18 cellular contexts compared by ENCODE assay signal in genomic region chr3:197292083-197293042, GRCh38. TPM values are rescaled to one million over a fixed set of nuclear protein-coding genes. Genes with fewer than 3 reads are reported as not detected.
A peak's percentile ranks its signal among the peaks of the same experiment; 100 is the strongest.
DNase-seq lines count a peak whose midpoint lies in the region; ATAC-seq, FAIRE-seq and TF ChIP-seq lines count a peak whose summit lies in the region.
"Had no signal": no experiment of that assay in that cellular context is flagged by ENCODE, and none has a peak within 500 bp of the region (broad histone marks: within the 10 kb centered on the region; RNA-seq: fewer than 3 reads in every experiment).

No MANE protein-coding gene starts in this region.

- BruUV-seq in MCF 10A (replicated peaks; lab: Mats Ljungman, UMichigan), result no TSS peak
- no TSS peak for BruUV-seq in GM12878 (replicated peaks; lab: Mats Ljungman, UMichigan)

- H3K79me2 ChIP-seq in GM12878 (ENCODE audit: control insufficient read depth, insufficient read depth, low read length), result peaks cover 64% of the 10 kb centered on the region
- H3K79me2 ChIP-seq in keratinocyte (ENCODE audit: control insufficient read depth, insufficient read depth, low read length), result peaks cover 96% of the 10 kb centered on the region

- no peaks in the 10 kb centered on the region for H3K9me3 ChIP-seq in breast epithelium
- no peaks in the 10 kb centered on the region for H3K9me3 ChIP-seq in GM12878 (replicated peaks; ENCODE audit: control insufficient read depth, insufficient read depth, low read length)
- H3K9me3 ChIP-seq in keratinocyte (ENCODE audit: control insufficient read depth, low read depth, low read length), result no peaks in the 10 kb centered on the region
- no peaks in the 10 kb centered on the region for H3K9me3 ChIP-seq in vagina
- H3K9me3 ChIP-seq: gastroesophageal sphincter had no signal

- H3K27me3 Mint-ChIP-seq in MCF 10A (ENCODE audit: insufficient read depth, unreplicated experiment), result no peaks in the 10 kb centered on the region
- H3K27me3 Mint-ChIP-seq: activated B cell treated with CpG ODN at 0.5 μM for 24 hours; activated naive CD4-positive, alpha-beta T cell treated with anti-CD3 and anti-CD28 coated beads, Interleukin-2, amount 50 U/mL, for 24 hours; IgD-negative memory B cell had no signal

- peaks cover 0 to 12% of the 10 kb centered on the region in 2 donors for H3K4me1 ChIP-seq in breast epithelium
- peaks cover 20% of the 10 kb centered on the region for H3K4me1 ChIP-seq in GM12878 (ENCODE audit: control insufficient read depth, insufficient read depth, low read length)
- H3K4me1 ChIP-seq in keratinocyte (ENCODE audit: control insufficient read depth, extremely low read depth, insufficient read depth, low read length), result peaks cover 48% of the 10 kb centered on the region
- H3K4me1 ChIP-seq in vagina, result peaks cover 37% of the 10 kb centered on the region

- no peak overlapping the region for H3K27ac Mint-ChIP-seq in MCF 10A (ENCODE audit: low read depth, unreplicated experiment)
- H3K27ac Mint-ChIP-seq: activated B cell treated with CpG ODN at 0.5 μM for 24 hours; activated naive CD4-positive, alpha-beta T cell treated with anti-CD3 and anti-CD28 coated beads, Interleukin-2, amount 50 U/mL, for 24 hours had no signal

- H3K27ac ChIP-seq in breast epithelium, result no peak overlapping the region
- peak overlapping the region; percentile 11; the same call in 1 of the 2 replicates for H3K27ac ChIP-seq in GM12878 (ENCODE audit: control insufficient read depth, insufficient read depth)
- no peak overlapping the region for H3K27ac ChIP-seq in keratinocyte (ENCODE audit: control insufficient read depth, insufficient read depth, low read length)
- H3K27ac ChIP-seq in vagina, result peak overlapping the region; percentile 39
- H3K27ac ChIP-seq: gastroesophageal sphincter had no signal

- H3K36me3 ChIP-seq in breast epithelium, result no peaks in the 10 kb centered on the region
- peaks cover 0 to 11% of the 10 kb centered on the region in 2 experiments; a peak in 1 of 4 replicates for H3K36me3 ChIP-seq in GM12878 (ENCODE audit: control insufficient read depth in 2 of 2, insufficient read depth in 2 of 2, low read length in 1 of 2)
- H3K36me3 ChIP-seq in keratinocyte (ENCODE audit: control insufficient read depth in 2 of 2, extremely low read depth in 1 of 2, insufficient read depth in 2 of 2, low read length in 2 of 2), result peaks cover 3 to 29% of the 10 kb centered on the region in 2 experiments
- H3K36me3 ChIP-seq in vagina, result peaks cover 0 to 13% of the 10 kb centered on the region in 2 donors
- H3K36me3 ChIP-seq in H7 (replicated peaks; ENCODE audit: control insufficient read depth, insufficient read depth, low read length), result peaks cover 3% of the 10 kb centered on the region

- dilution Hi-C loops in keratinocyte (cut with MboI; ENCODE audit: extremely low pct_ligation_motif_present, low sequenced_read_pairs), result no loop called here

- H3K4me2 ChIP-seq in GM12878 (ENCODE audit: control insufficient read depth, insufficient read depth), result peak overlapping the region; percentile 59
- peak overlapping the region; percentile 77 for H3K4me2 ChIP-seq in keratinocyte (ENCODE audit: control insufficient read depth, extremely low read depth, insufficient read depth, low read depth, low read length)

- peaks cover 29% of the 10 kb centered on the region for H3K4me1 Mint-ChIP-seq in MCF 10A (ENCODE audit: insufficient read depth, unreplicated experiment)

- DNase-seq in MCF 10A (ENCODE audit: unreplicated experiment) (peak; percentile 37), breast epithelium (ENCODE audit: low spot score in 2 of 2) (no peak), GM12878 (ENCODE audit: low read depth, low spot score) (no peak), keratinocyte (ENCODE audit: low read depth, low spot score) (no peak), vagina (ENCODE audit: extremely low spot score in 2 of 2) (no peak), H7 (no peak), NCI-H1048 (lab: John Stamatoyannopoulos, UW) (no peak), NCI-H1694 treated with DMSO at 0.1 percent for 48 hours (lab: John Stamatoyannopoulos, UW) (no peak)
- DNase-seq: activated B cell treated with CpG ODN at 0.5 μM for 24 hours; central memory CD4-positive, alpha-beta T cell; NCI-H1092 treated with DMSO at 0.1 percent for 48 hours; NCI-H82; nephron progenitor cell had no signal

- TF ChIP-seq CTCF in MCF 10A (IDR thresholded peaks at IDR 0.05; ENCODE audit: unreplicated experiment), result no peak
- no peak for TF ChIP-seq CTCF in breast epithelium (IDR thresholded peaks at IDR 0.05)
- TF ChIP-seq CTCF in GM12878 (IDR thresholded peaks at IDR 0.05 in 2 of 3, conservative IDR thresholded peaks at IDR 0.05 in 1 of 3; ENCODE audit: control insufficient read depth in 2 of 3, extremely low read depth in 1 of 3, insufficient read depth in 1 of 3, low read depth in 3 of 3, low read length in 3 of 3), result no peak
- no peak for TF ChIP-seq CTCF in keratinocyte (optimal IDR thresholded peaks at IDR 0.05 in 1 of 3, IDR thresholded peaks at IDR 0.05 in 1 of 3, conservative IDR thresholded peaks at IDR 0.05 in 1 of 3; ENCODE audit: extremely low read depth in 1 of 3, insufficient read depth in 2 of 3, low read length in 3 of 3)
- no peak for TF ChIP-seq CTCF in vagina (IDR thresholded peaks at IDR 0.05)

- intact Hi-C loops in MCF 10A (cut with micrococcal nuclease) (no loop called here), breast epithelium (cut with DNase I; ENCODE audit: low total_unique reads) (no loop called here), GM12878 (cut with micrococcal nuclease; ENCODE audit: unreplicated experiment) (loop anchor here (10.0 kb wide), 1 partner anchor 162 kb away; no protein-coding TSS in a partner anchor), vagina (cut with DNase I) (no loop called here)

- H3K4me3 ChIP-seq in breast epithelium (no peak overlapping the region), GM12878 (no peak overlapping the region), keratinocyte (ENCODE audit: control insufficient read depth in 2 of 3, extremely low read depth in 1 of 3, insufficient read depth in 2 of 3, low read depth in 1 of 3, low read length in 3 of 3) (peak overlapping the region in 2 of 3 experiments; percentile 11 to 51), vagina (no peak overlapping the region), H7 (ENCODE audit: insufficient read depth, low read depth, low read length) (no peak overlapping the region)
- H3K4me3 ChIP-seq: gastroesophageal sphincter, lung had no signal

- no peak for TF ChIP-seq POLR2A in breast epithelium (IDR thresholded peaks at IDR 0.05)
- TF ChIP-seq POLR2A in GM12878 (IDR thresholded peaks at IDR 0.05; ENCODE audit: low read depth, low read length), result no peak
- no peak for TF ChIP-seq POLR2A in vagina (IDR thresholded peaks at IDR 0.05)

- no peak for TF ChIP-seq EP300 in GM12878 (IDR thresholded peaks at IDR 0.05; ENCODE audit: borderline replicate concordance in 1 of 2, control insufficient read depth in 1 of 2, low read depth in 2 of 2, low read length in 2 of 2)

- H3K27me3 ChIP-seq in breast epithelium, result no peaks in the 10 kb centered on the region
- no peaks in the 10 kb centered on the region for H3K27me3 ChIP-seq in GM12878 (replicated peaks in 1 of 2; ENCODE audit: control insufficient read depth in 2 of 2, insufficient read depth in 2 of 2, low read length in 1 of 2)
- H3K27me3 ChIP-seq in keratinocyte (ENCODE audit: control insufficient read depth, extremely low read depth, insufficient read depth, low read length), result no peaks in the 10 kb centered on the region
- no peaks in the 10 kb centered on the region for H3K27me3 ChIP-seq in vagina
- H3K27me3 ChIP-seq in H7 (ENCODE audit: control insufficient read depth, insufficient read depth, low read length), result no peaks in the 10 kb centered on the region
- H3K27me3 ChIP-seq: gastroesophageal sphincter had no signal

- in situ Hi-C loops in GM12878 (cut with MboI), result no loop called here

- no peaks in the 10 kb centered on the region for H3K9me3 Mint-ChIP-seq in MCF 10A (ENCODE audit: unreplicated experiment)
- H3K9me3 Mint-ChIP-seq: activated B cell treated with CpG ODN at 0.5 μM for 24 hours; activated naive CD4-positive, alpha-beta T cell treated with anti-CD3 and anti-CD28 coated beads, Interleukin-2, amount 50 U/mL, for 24 hours; IgD-negative memory B cell; nephron progenitor cell had no signal

- H2AFZ ChIP-seq in GM12878 (ENCODE audit: control insufficient read depth, low read depth, low read length) (no peak overlapping the region), keratinocyte (ENCODE audit: control insufficient read depth, low read length) (no peak overlapping the region)

- POLR2A ChIA-PET in MCF 10A (lab: Yijun Ruan, JAX), result interaction anchor here (1.1 to 1.2 kb wide), 2 partner anchors 207 to 211 kb away, joined by 3 to 4 read pairs; no protein-coding TSS in a partner anchor
- POLR2A ChIA-PET in GM12878 (lab: Charles Lee), result no interaction called here

- RAD21 ChIA-PET in GM12878 (lab: Charles Lee; ENCODE audit: unreplicated experiment), result interaction anchor here (2.9 kb wide), 1 partner anchor 101 kb away, joined by 8 read pairs; no protein-coding TSS in a partner anchor

- SMC1A ChIA-PET in GM12878 (lab: Charles Lee; ENCODE audit: uncharacterized antibody, unreplicated experiment), result interaction anchor here (1.2 to 4.5 kb wide), 2 partner anchors 35 to 103 kb away, joined by 3 to 26 read pairs; no protein-coding TSS in a partner anchor

- FAIRE-seq in GM12878 (lab: Jason Lieb, UNC) (peak; percentile 62), keratinocyte (lab: Jason Lieb, UNC) (no peak)
- FAIRE-seq: endometrium had no signal

- no peak overlapping the region for H3K9ac ChIP-seq in GM12878 (ENCODE audit: control insufficient read depth, insufficient read depth, low read length)
- no peak overlapping the region for H3K9ac ChIP-seq in keratinocyte (ENCODE audit: control insufficient read depth, extremely low read depth, insufficient read depth, low read length)

- peak; percentile 56 for ATAC-seq in GM12878
- ATAC-seq: gastroesophageal sphincter had no signal

- H3K4me3 Mint-ChIP-seq in MCF 10A (ENCODE audit: unreplicated experiment), result no peak overlapping the region
- H3K4me3 Mint-ChIP-seq: activated B cell treated with CpG ODN at 0.5 μM for 24 hours; activated naive CD4-positive, alpha-beta T cell treated with anti-CD3 and anti-CD28 coated beads, Interleukin-2, amount 50 U/mL, for 24 hours; nephron progenitor cell had no signal

- H3K36me3 Mint-ChIP-seq in MCF 10A (ENCODE audit: insufficient read depth, unreplicated experiment), result peaks cover 69% of the 10 kb centered on the region

- no peak for TF ChIP-seq RAD21 in GM12878 (IDR thresholded peaks at IDR 0.05; ENCODE audit: insufficient read depth, low read depth, low read length)

- H4K20me1 ChIP-seq in GM12878 (ENCODE audit: control insufficient read depth, insufficient read depth) (no peaks in the 10 kb centered on the region), keratinocyte (ENCODE audit: control insufficient read depth, extremely low read depth, insufficient read depth, low read length) (no peaks in the 10 kb centered on the region)

- 76% methylated on average over 9 of the region's 9 CpGs for WGBS in GM12878 (ENCODE audit: insufficient coverage, insufficient replicate concordance, low lambda C conversion rate, missing lambda C conversion rate)

- no peaks in the 10 kb centered on the region for H3K9me1 ChIP-seq in keratinocyte (ENCODE audit: control insufficient read depth, extremely low read depth, insufficient read depth, low read length)

- CTCF ChIA-PET in MCF 10A (lab: Yijun Ruan, JAX) (interaction anchor here (2.6 kb wide), 1 partner anchor 35 kb away, joined by 9 read pairs; no protein-coding TSS in a partner anchor), GM12878 (lab: Yijun Ruan, JAX) (interaction anchor here (2.2 kb wide), 1 partner anchor 36 kb away, joined by 12 read pairs; no protein-coding TSS in a partner anchor)

RNA-seq across cellular contexts. Expression of gene DLG1, which starts 6.0 kb away (rescaled TPM):
- 121 and 129 TPM in 2 replicates for total RNA-seq in MCF 10A (2022)
- total RNA-seq in breast epithelium, result 100 to 1,000 TPM in 1 of 3 donors, 10 to 100 TPM in 2; 76.0 to 100 (median 76.7) TPM
- total RNA-seq in GM12878 (2013; cell fraction: nucleolus; rRNA removed), result 221 and 244 TPM in 2 replicates
- total RNA-seq in GM12878 (2014; rRNA removed), result 44.8 and 51.9 TPM in 2 replicates
- total RNA-seq in GM12878 (2014; rRNA removed; fragmentation: Illumina TruSeq; extraction: Trizol), result 52.0 and 55.7 TPM in 2 replicates
- 60.6 and 62.4 TPM in 2 replicates for total RNA-seq in GM12878 (2021)
- polyA plus RNA-seq in GM12878 (2011; ENCODE audit: low read depth), result 17.7 TPM
- polyA plus RNA-seq in GM12878 (2011; rRNA removed), result 35.8 and 49.9 TPM in 2 replicates
- 9.7 and 15.1 TPM in 2 replicates for polyA plus RNA-seq in GM12878 (2011; cell fraction: cytosol; rRNA removed)
- 34.9 and 36.7 TPM in 2 replicates for polyA plus RNA-seq in GM12878 (2011; cell fraction: nucleus; rRNA removed)
- 26.2 and 28.2 TPM in 2 replicates for polyA plus RNA-seq in GM12878 (2012)
- 63.1 and 85.3 TPM in 2 replicates for polyA plus RNA-seq in GM12878 (2014; fragmentation: Illumina TruSeq; extraction: Trizol)
- polyA plus RNA-seq in GM12878 (2014; fragmentation: Nextera tagmentation; extraction: Ambion mirVana), result 10 to 100 TPM in 1 of 2 experiments, 1 to 10 TPM in 1; 9.2 to 10.0 TPM
- 31.4 and 32.1 TPM in 2 replicates for polyA plus RNA-seq in GM12878 (2014; rRNA removed)
- 10 to 100 TPM; 40.1 to 40.2 TPM for polyA plus RNA-seq in GM12878 (2016; fragmentation: Nextera tagmentation; extraction: Ambion mirVana)
- 42.0 and 54.8 TPM in 2 replicates for polyA minus RNA-seq in GM12878 (2011; rRNA and poly(A)+ RNA removed)
- polyA minus RNA-seq in GM12878 (2011; cell fraction: cytosol; rRNA and poly(A)+ RNA removed), result 14.3 and 17.5 TPM in 2 replicates
- 60.3 and 99.5 TPM in 2 replicates for polyA minus RNA-seq in GM12878 (2011; cell fraction: nucleus; rRNA and poly(A)+ RNA removed)
- 103 to 139 TPM (median 129 TPM) in 3 replicates for polyA plus RNA-seq in keratinocyte
- 76.2 TPM for polyA plus RNA-seq in keratinocyte (2011; ENCODE audit: low read depth)
- 71.7 and 167 TPM in 2 replicates for polyA plus RNA-seq in keratinocyte (2011; cell fraction: cytosol; rRNA removed)
- polyA plus RNA-seq in keratinocyte (2011; cell fraction: nucleus; rRNA removed), result 219 and 249 TPM in 2 replicates
- polyA plus RNA-seq in keratinocyte (2012; ENCODE audit: low replicate concordance), result 65.5 and 113 TPM in 2 replicates
- 95.2 to 298 TPM (median 184 TPM) in 3 replicates for polyA minus RNA-seq in keratinocyte
- polyA minus RNA-seq in keratinocyte (2011; cell fraction: cytosol; rRNA and poly(A)+ RNA removed), result 84.0 TPM
- 330 and 756 TPM in 2 replicates for polyA minus RNA-seq in keratinocyte (2011; cell fraction: nucleus; rRNA and poly(A)+ RNA removed)
- total RNA-seq in vagina, result 115 TPM
- total RNA-seq in H7 (2014; rRNA removed; shearing (Covaris generic)), result 27.1 and 40.2 TPM in 2 replicates

Comparison
In these comparisons a context has a peak if more than half of its experiments do, and no peak if none do; other contexts are left out.
1. H3K27ac ChIP-seq: peak in GM12878 (single experiment) and vagina (single experiment); none in breast epithelium (0 of 2) and keratinocyte (single experiment).
2. H3K4me3 ChIP-seq: peak in keratinocyte (2 of 3); none in breast epithelium (0 of 3), GM12878 (single experiment), vagina (0 of 2) and H7 (single experiment).